1 cellular context compared by ENCODE assay signal in genomic region chr20:6466065-6466810, GRCh38.
TF ChIP-seq lines count a peak whose summit lies in the region.

No MANE protein-coding gene starts in this region.

TF ChIP-seq in HepG2, 621 proteins besides CTCF, POLR2A, EP300 and RAD21 (continued from another document):
- TF ChIP-seq AGO1 (IDR thresholded peaks at IDR 0.05; ENCODE audit: low read depth, low read length, poor library complexity, severe bottlenecking) = no peak
